ENCODE assay signal across 14 cellular contexts in genomic region chr7:154598405-154598804, GRCh38.
"Had no signal": no experiment of that assay in that cellular context is flagged by ENCODE, and none has a peak within 500 bp of the region (broad histone marks: within the 10 kb centered on the region; RNA-seq: fewer than 3 reads in every experiment).

No MANE protein-coding gene starts in this region.

- DNase-seq: activated CD4-positive, alpha-beta memory T cell treated with anti-CD3 and anti-CD28 coated beads, Interleukin-2, amount 10 ng/mL, durations not matched to agents 7 days and 5 days; activated CD4-positive, alpha-beta T cell treated with anti-CD3 and anti-CD28 coated beads, Interleukin-2, amount 10 ng/mL, durations not matched to agents 24 days and 14 days; activated gamma-delta T cell; activated T-cell treated with anti-CD3 and anti-CD28 coated beads for 4 hours; aorta; dermis blood vessel endothelial cell; effector memory CD4-positive, alpha-beta T cell; kidney; left lung; natural killer cell; stimulated activated CD4-positive, alpha-beta T cell treated with anti-CD3 and anti-CD28 coated beads, Interleukin-4, amount 100 ng/mL, for 4 hours; stimulated activated naive CD8-positive, alpha-beta T cell treated with anti-CD3 and anti-CD28 coated beads, Interleukin-15, Interleukin-2, amounts not matched to agents 100 U/mL and 50 U/mL, for 24 hours had no signal

- ATAC-seq: activated CD4-positive, CD25-positive, alpha-beta regulatory T cell treated with anti-CD3 and anti-CD28 coated beads, Interleukin-2, amount 50 U/mL, for 24 hours; esophagus mucosa; left lung; natural killer cell; stimulated activated naive CD8-positive, alpha-beta T cell treated with anti-CD3 and anti-CD28 coated beads, Interleukin-15, Interleukin-2, amounts not matched to agents 100 U/mL and 50 U/mL, for 24 hours had no signal
